Comparison of ENCODE assay signal across 11 cellular contexts in the genomic region with DNA sequence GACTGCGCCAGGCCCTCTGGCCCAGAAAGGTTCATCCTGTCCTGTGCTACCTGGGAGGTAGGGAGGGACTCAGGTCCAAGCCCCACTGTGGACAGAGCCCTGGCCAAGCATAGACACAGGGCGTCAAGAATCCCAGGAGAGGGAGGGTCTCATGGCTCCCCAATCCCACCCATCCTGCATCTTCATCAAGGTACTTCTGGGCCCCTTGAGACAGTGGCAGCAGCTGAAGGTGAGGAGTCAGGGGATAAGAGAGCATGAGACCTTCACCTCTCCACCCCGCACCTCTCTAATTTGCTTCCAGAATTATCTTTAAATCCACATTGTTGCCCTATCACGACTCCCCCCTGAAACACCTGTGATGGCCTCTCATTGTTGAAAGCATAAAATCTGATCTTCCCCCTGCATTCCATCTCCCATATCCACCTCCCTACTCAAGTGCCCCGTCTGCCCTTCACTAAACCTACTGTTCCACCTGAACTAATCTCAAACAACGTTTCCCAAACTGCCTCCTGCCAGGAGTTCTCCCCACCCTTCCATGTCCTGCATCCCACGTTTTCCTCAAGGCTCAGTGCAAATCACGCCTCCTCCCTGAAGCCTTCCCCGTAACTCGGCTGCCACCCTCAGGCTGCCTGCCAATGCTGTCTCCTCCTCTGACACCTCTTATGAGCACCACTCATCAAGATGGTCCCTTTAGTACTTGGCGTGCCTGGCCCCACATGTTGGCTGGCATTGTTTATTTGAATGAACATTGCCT. TPM values are rescaled to one million over a fixed set of nuclear protein-coding genes. Genes with fewer than 3 reads are reported as not detected.
DNase-seq lines count a peak whose midpoint lies in the region; ATAC-seq and TF ChIP-seq lines count a peak whose summit lies in the region.
"Had no signal": no experiment of that assay in that cellular context is flagged by ENCODE, and none has a peak within 500 bp of the region (broad histone marks: within the 10 kb centered on the region; RNA-seq: fewer than 3 reads in every experiment).

No MANE protein-coding gene starts in this region.

- H3K27ac ChIP-seq in GM23248 (no peak overlapping the region), osteoblast (ENCODE audit: low read depth, low read length) (no peak overlapping the region)
- H3K27ac ChIP-seq: testis had no signal

- WGBS in GM23248 (ENCODE audit: low coverage in 1 of 2, low lambda C conversion rate in 2 of 2, missing lambda C conversion rate in 2 of 2), 2 experiments = 46 to 53% methylated on average over 11 of the region's 11 CpGs

- H3K4me3 ChIP-seq in GM23248 = no peak overlapping the region
- no peak overlapping the region for H3K4me3 ChIP-seq in osteoblast (ENCODE audit: insufficient read depth, low read length)
- H3K4me3 ChIP-seq: testis had no signal

- no peaks in the 10 kb centered on the region for H3K36me3 ChIP-seq in GM23248 (ENCODE audit: low read depth)
- no peaks in the 10 kb centered on the region for H3K36me3 ChIP-seq in osteoblast (ENCODE audit: insufficient read depth, low read length)

- no peak overlapping the region for H3K9ac ChIP-seq in GM23248

- no peaks in the 10 kb centered on the region for H3K9me3 ChIP-seq in GM23248 (ENCODE audit: low read depth)
- H3K9me3 ChIP-seq in osteoblast (ENCODE audit: low read depth, low read length) = no peaks in the 10 kb centered on the region
- H3K9me3 ChIP-seq: testis had no signal

- ATAC-seq in HG03442 (IDR thresholded peaks at IDR 0.05; ENCODE audit: unreplicated experiment) (no peak), GM19463 (IDR thresholded peaks at IDR 0.05; ENCODE audit: unreplicated experiment) (no peak), GM21619 (IDR thresholded peaks at IDR 0.05; ENCODE audit: unreplicated experiment) (no peak)
- ATAC-seq: activated naive CD4-positive, alpha-beta T cell treated with anti-CD3 and anti-CD28 coated beads, Interleukin-2, amount 50 U/mL, for 72 hours had no signal

- in situ Hi-C loops in GM23248 (cut with MboI) = loop anchor here (5.0 to 25.0 kb wide), 2 partner anchors 89 to 589 kb away; a partner anchor contains a TSS

- H3F3A ChIP-seq in GM23248 (ENCODE audit: insufficient read depth) = peaks cover 8% of the 10 kb centered on the region

- DNase-seq in GM23248 (peak; percentile 59), NCI-H748 (lab: John Stamatoyannopoulos, UW; ENCODE audit: unreplicated experiment) (peak; percentile 33), ecto neural progenitor cell (ENCODE audit: low spot score) (peak; percentile 65), osteoblast (ENCODE audit: insufficient read length, low spot score, missing footprints) (no peak), SKM-1 treated with dmso at 0.1 percent for 144 hours (lab: John Stamatoyannopoulos, UW; ENCODE audit: unreplicated experiment) (no peak)
- DNase-seq: T-helper 2 cell, testis had no signal

- H3K9me2 ChIP-seq in GM23248 (ENCODE audit: insufficient read depth) = no peaks in the 10 kb centered on the region

- peak overlapping the region; percentile 70 for H2AFZ ChIP-seq in GM23248
- no peak overlapping the region for H2AFZ ChIP-seq in osteoblast (ENCODE audit: low read length)

- H4K20me1 ChIP-seq in GM23248 (ENCODE audit: insufficient read depth) = no peaks in the 10 kb centered on the region
- H4K20me1 ChIP-seq in osteoblast (ENCODE audit: insufficient read depth, low read length) = no peaks in the 10 kb centered on the region

- no peaks in the 10 kb centered on the region for H3K27me3 ChIP-seq in GM23248 (replicated peaks; ENCODE audit: insufficient read depth)
- H3K27me3 ChIP-seq in osteoblast (ENCODE audit: insufficient read depth, low read length) = no peaks in the 10 kb centered on the region
- H3K27me3 ChIP-seq: testis had no signal

- peak; percentile 27 for TF ChIP-seq CTCF in osteoblast (IDR thresholded peaks at IDR 0.05; ENCODE audit: extremely low read depth, low read depth, low read length)

- H3K4me1 ChIP-seq in GM23248 (ENCODE audit: insufficient read depth) = peaks cover 30% of the 10 kb centered on the region
- H3K4me1 ChIP-seq in osteoblast (ENCODE audit: insufficient read depth, low read length) = peaks cover 11% of the 10 kb centered on the region

- H3K4me2 ChIP-seq in GM23248 (ENCODE audit: unreplicated experiment) (no peak overlapping the region), osteoblast (ENCODE audit: insufficient read depth, low read length) (no peak overlapping the region)

- H3K79me2 ChIP-seq in GM23248 (ENCODE audit: insufficient read depth) (no peaks in the 10 kb centered on the region), osteoblast (ENCODE audit: insufficient read depth, low read length) (no peaks in the 10 kb centered on the region)

RNA-seq across cellular contexts. Expression of a gene that starts 27.1 kb away (rescaled TPM):
- 69.9 and 83.8 TPM in 2 replicates for total RNA-seq in GM23248 (2014; rRNA removed; shearing (Covaris generic))
- polyA plus RNA-seq in GM23248 (2016; fragmentation: Nextera tagmentation; extraction: Ambion mirVana) = 141 TPM in 2 replicates
- total RNA-seq in osteoblast = 22.4 and 61.9 TPM in 2 replicates

RNA-seq across cellular contexts. Expression of a gene that starts 30.3 kb away (rescaled TPM):
- total RNA-seq in GM23248 (2014; rRNA removed; shearing (Covaris generic)) = 436 and 501 TPM in 2 replicates
- polyA plus RNA-seq in GM23248 (2016; fragmentation: Nextera tagmentation; extraction: Ambion mirVana) = 73.4 and 74.8 TPM in 2 replicates
- 1,135 and 1,332 TPM in 2 replicates for total RNA-seq in osteoblast

Comparison
In these comparisons a context has a peak if more than half of its experiments do, and no peak if none do; other contexts are left out.
1. DNase-seq: peak in GM23248 (single experiment), NCI-H748 (single experiment) and ecto neural progenitor cell (single experiment); none in osteoblast (single experiment) and SKM-1 treated with dmso at 0.1 percent for 144 hours (single experiment).